In genomic region chr17:63707151-63707550, GRCh38 we compare ENCODE assay signal across 19 cellular contexts. TPM values are rescaled to one million over a fixed set of nuclear protein-coding genes. Genes with fewer than 3 reads are reported as not detected.
A peak's percentile ranks its signal among the peaks of the same experiment; 100 is the strongest.
DNase-seq lines count a peak whose midpoint lies in the region; ATAC-seq and TF ChIP-seq lines count a peak whose summit lies in the region.
"Had no signal": no experiment of that assay in that cellular context is flagged by ENCODE, and none has a peak within 500 bp of the region (broad histone marks: within the 10 kb centered on the region; RNA-seq: fewer than 3 reads in every experiment).

No MANE protein-coding gene starts in this region.

- peaks cover 32% of the 10 kb centered on the region for H3K36me3 Mint-ChIP-seq in activated CD8-positive, alpha-beta memory T cell treated with anti-CD3 and anti-CD28 coated beads, Interleukin-2, amount 10 ng/mL, durations not matched to agents 7 days and 5 days
- H3K36me3 Mint-ChIP-seq in activated naive CD8-positive, alpha-beta T cell treated with anti-CD3 and anti-CD28 coated beads, Interleukin-2, amount 10 ng/mL, durations not matched to agents 7 days and 5 days: peaks cover 22% of the 10 kb centered on the region

- H3K27ac Mint-ChIP-seq in activated CD8-positive, alpha-beta memory T cell treated with anti-CD3 and anti-CD28 coated beads, Interleukin-2, amount 10 ng/mL, durations not matched to agents 7 days and 5 days: peak overlapping the region; percentile 71
- H3K27ac Mint-ChIP-seq in activated naive CD8-positive, alpha-beta T cell treated with anti-CD3 and anti-CD28 coated beads, Interleukin-2, amount 10 ng/mL, durations not matched to agents 7 days and 5 days: peak overlapping the region; percentile 82

- peaks cover 0 to 16% (median 6%) of the 10 kb centered on the region in 4 donors for H3K4me1 ChIP-seq in Peyer's patch
- H3K4me1 ChIP-seq: A549, SJCRH30, suprapubic skin had no signal

- peaks cover 0 to 73% (median 0%) of the 10 kb centered on the region in 3 donors for H3K36me3 ChIP-seq in Peyer's patch

- DNase-seq in activated CD8-positive, alpha-beta memory T cell treated with anti-CD3 and anti-CD28 coated beads, Interleukin-2, amount 10 ng/mL, durations not matched to agents 7 days and 5 days: peak; percentile 41
- DNase-seq in activated CD8-positive, alpha-beta memory T cell treated with anti-CD3 and anti-CD28 coated beads for 24 hours: no peak
- DNase-seq in Peyer's patch: no peak
- no peak for DNase-seq in activated naive CD8-positive, alpha-beta T cell treated with anti-CD3 and anti-CD28 coated beads, Interleukin-2, amount 10 ng/mL, durations not matched to agents 7 days and 5 days
- peak; percentile 45 for DNase-seq in sciatic nerve (ENCODE audit: low spot score)
- no peak for DNase-seq in Right ventricle myocardium inferior (ENCODE audit: missing footprints)
- DNase-seq in left cardiac atrium: no peak
- DNase-seq in iPS-NIHi7 (ENCODE audit: extremely low spot score): no peak
- DNase-seq: activated CD4-positive, CD25-positive, alpha-beta regulatory T cell; caudate nucleus; esophagus squamous epithelium; GM23248; Kasumi-1; NCI-H1105 treated with DMSO at 0.1 percent for 48 hours; NCI-H524 treated with DMSO at 0.1 percent for 48 hours; SJCRH30 had no signal

- peaks cover 69% of the 10 kb centered on the region for H3K4me1 Mint-ChIP-seq in activated CD8-positive, alpha-beta memory T cell treated with anti-CD3 and anti-CD28 coated beads, Interleukin-2, amount 10 ng/mL, durations not matched to agents 7 days and 5 days
- peaks cover 64% of the 10 kb centered on the region for H3K4me1 Mint-ChIP-seq in activated naive CD8-positive, alpha-beta T cell treated with anti-CD3 and anti-CD28 coated beads, Interleukin-2, amount 10 ng/mL, durations not matched to agents 7 days and 5 days

- no peaks in the 10 kb centered on the region for H3K27me3 Mint-ChIP-seq in activated CD8-positive, alpha-beta memory T cell treated with anti-CD3 and anti-CD28 coated beads, Interleukin-2, amount 10 ng/mL, durations not matched to agents 7 days and 5 days
- no peaks in the 10 kb centered on the region for H3K27me3 Mint-ChIP-seq in activated naive CD8-positive, alpha-beta T cell treated with anti-CD3 and anti-CD28 coated beads, Interleukin-2, amount 10 ng/mL, durations not matched to agents 7 days and 5 days

- H3K4me3 Mint-ChIP-seq in activated CD8-positive, alpha-beta memory T cell treated with anti-CD3 and anti-CD28 coated beads, Interleukin-2, amount 10 ng/mL, durations not matched to agents 7 days and 5 days: no peak overlapping the region
- peak overlapping the region; percentile 62 for H3K4me3 Mint-ChIP-seq in activated naive CD8-positive, alpha-beta T cell treated with anti-CD3 and anti-CD28 coated beads, Interleukin-2, amount 10 ng/mL, durations not matched to agents 7 days and 5 days

- CTCF ChIA-PET in activated CD8-positive, alpha-beta memory T cell treated with anti-CD3 and anti-CD28 coated beads, Interleukin-2, amount 10 ng/mL, durations not matched to agents 7 days and 5 days (lab: Charles Lee): interaction anchor here (0.7 to 10.7 kb wide), 7 partner anchors 8 to 549 kb away, joined by 3 to 133 read pairs (median 4); no protein-coding TSS in a partner anchor

- H3K9me3 Mint-ChIP-seq in activated CD8-positive, alpha-beta memory T cell treated with anti-CD3 and anti-CD28 coated beads, Interleukin-2, amount 10 ng/mL, durations not matched to agents 7 days and 5 days (ENCODE audit: low read depth): no peaks in the 10 kb centered on the region
- no peaks in the 10 kb centered on the region for H3K9me3 Mint-ChIP-seq in activated naive CD8-positive, alpha-beta T cell treated with anti-CD3 and anti-CD28 coated beads, Interleukin-2, amount 10 ng/mL, durations not matched to agents 7 days and 5 days

- no peak for TF ChIP-seq POLR2A in Peyer's patch (IDR thresholded peaks at IDR 0.05)

- no peak for TF ChIP-seq CTCF in Peyer's patch (IDR thresholded peaks at IDR 0.05)

- H3K4me3 ChIP-seq in Peyer's patch: no peak overlapping the region
- H3K4me3 ChIP-seq: A549, esophagus squamous epithelium, GM23248, lung, SJCRH30, suprapubic skin had no signal

- peak overlapping the region in 3 of 4 donors; percentile 28 to 69 (median 34) for H3K27ac ChIP-seq in Peyer's patch
- H3K27ac ChIP-seq: A549, esophagus squamous epithelium, GM23248, SJCRH30, suprapubic skin had no signal

- POLR2A ChIA-PET in activated naive CD8-positive, alpha-beta T cell treated with anti-CD3 and anti-CD28 coated beads, Interleukin-2, amount 10 ng/mL, durations not matched to agents 7 days and 5 days (lab: Charles Lee): interaction anchor here (0.6 to 6.9 kb wide), 8 partner anchors 9 to 85 kb away, joined by 3 to 100 read pairs (median 5); partner anchors contain the start of gene MAP3K3

- no peaks in the 10 kb centered on the region for H3K9me3 ChIP-seq in Peyer's patch
- H3K9me3 ChIP-seq: A549, esophagus squamous epithelium, SJCRH30, suprapubic skin had no signal

- peak; percentile 2 for ATAC-seq in activated CD8-positive, alpha-beta memory T cell treated with anti-CD3 and anti-CD28 coated beads, Interleukin-2, amount 10 ng/mL, durations not matched to agents 7 days and 5 days
- no peak for ATAC-seq in activated naive CD8-positive, alpha-beta T cell treated with anti-CD3 and anti-CD28 coated beads, Interleukin-2, amount 10 ng/mL, durations not matched to agents 7 days and 5 days (ENCODE audit: low read depth)
- ATAC-seq in sciatic nerve (no peak), Right ventricle myocardium inferior (no peak), left cardiac atrium (no peak)
- ATAC-seq: A549 had no signal

- intact Hi-C loops in sciatic nerve (cut with DNase I): no loop called here
- intact Hi-C loops in Right ventricle myocardium inferior (cut with DNase I): no loop called here
- intact Hi-C loops in left cardiac atrium (cut with DNase I): no loop called here

- H3K27me3 ChIP-seq in Peyer's patch: no peaks in the 10 kb centered on the region
- H3K27me3 ChIP-seq: esophagus squamous epithelium, SJCRH30, suprapubic skin had no signal

RNA-seq across cellular contexts. Expression of gene LIMD2, which starts 7.2 kb away (rescaled TPM):
- total RNA-seq in activated CD8-positive, alpha-beta memory T cell treated with anti-CD3 and anti-CD28 coated beads, Interleukin-2, amount 10 ng/mL, durations not matched to agents 7 days and 5 days: 100 to 1,000 TPM; 303 to 356 TPM
- total RNA-seq in Peyer's patch (10 to 100 TPM in 3 of 4 donors, 1 to 10 TPM in 1; 9.9 to 79.2 (median 12.6) TPM), sciatic nerve (20.7 TPM), Right ventricle myocardium inferior (3.4 TPM), left cardiac atrium (1 to 10 TPM; 6.6 to 9.6 TPM)
- 100 to 1,000 TPM; 452 to 453 TPM for total RNA-seq in activated naive CD8-positive, alpha-beta T cell treated with anti-CD3 and anti-CD28 coated beads, Interleukin-2, amount 10 ng/mL, durations not matched to agents 7 days and 5 days

RNA-seq across cellular contexts. Expression of gene STRADA, which starts 34.4 kb away (rescaled TPM):
- total RNA-seq in activated CD8-positive, alpha-beta memory T cell treated with anti-CD3 and anti-CD28 coated beads, Interleukin-2, amount 10 ng/mL, durations not matched to agents 7 days and 5 days: 10 to 100 TPM; 59.9 to 76.8 TPM
- 10 to 100 TPM; 14.2 to 52.8 (median 40.4) TPM for total RNA-seq in Peyer's patch
- 10 to 100 TPM; 54.0 to 61.4 TPM for total RNA-seq in activated naive CD8-positive, alpha-beta T cell treated with anti-CD3 and anti-CD28 coated beads, Interleukin-2, amount 10 ng/mL, durations not matched to agents 7 days and 5 days
- 54.3 TPM for total RNA-seq in sciatic nerve
- total RNA-seq in Right ventricle myocardium inferior: 13.3 TPM
- total RNA-seq in left cardiac atrium: 10 to 100 TPM; 21.2 to 23.7 TPM

Comparison
In these comparisons a context has a peak if more than half of its experiments do, and no peak if none do; other contexts are left out.
1. DNase-seq: peak in activated CD8-positive, alpha-beta memory T cell treated with anti-CD3 and anti-CD28 coated beads, Interleukin-2, amount 10 ng/mL, durations not matched to agents 7 days and 5 days (single experiment) and sciatic nerve (single experiment); none in activated CD8-positive, alpha-beta memory T cell treated with anti-CD3 and anti-CD28 coated beads for 24 hours (single experiment), Peyer's patch (0 of 3), activated naive CD8-positive, alpha-beta T cell treated with anti-CD3 and anti-CD28 coated beads, Interleukin-2, amount 10 ng/mL, durations not matched to agents 7 days and 5 days (single experiment), Right ventricle myocardium inferior (single experiment), left cardiac atrium (single experiment) and iPS-NIHi7 (single experiment).